14 cellular contexts compared by ENCODE assay signal in the genomic region with DNA sequence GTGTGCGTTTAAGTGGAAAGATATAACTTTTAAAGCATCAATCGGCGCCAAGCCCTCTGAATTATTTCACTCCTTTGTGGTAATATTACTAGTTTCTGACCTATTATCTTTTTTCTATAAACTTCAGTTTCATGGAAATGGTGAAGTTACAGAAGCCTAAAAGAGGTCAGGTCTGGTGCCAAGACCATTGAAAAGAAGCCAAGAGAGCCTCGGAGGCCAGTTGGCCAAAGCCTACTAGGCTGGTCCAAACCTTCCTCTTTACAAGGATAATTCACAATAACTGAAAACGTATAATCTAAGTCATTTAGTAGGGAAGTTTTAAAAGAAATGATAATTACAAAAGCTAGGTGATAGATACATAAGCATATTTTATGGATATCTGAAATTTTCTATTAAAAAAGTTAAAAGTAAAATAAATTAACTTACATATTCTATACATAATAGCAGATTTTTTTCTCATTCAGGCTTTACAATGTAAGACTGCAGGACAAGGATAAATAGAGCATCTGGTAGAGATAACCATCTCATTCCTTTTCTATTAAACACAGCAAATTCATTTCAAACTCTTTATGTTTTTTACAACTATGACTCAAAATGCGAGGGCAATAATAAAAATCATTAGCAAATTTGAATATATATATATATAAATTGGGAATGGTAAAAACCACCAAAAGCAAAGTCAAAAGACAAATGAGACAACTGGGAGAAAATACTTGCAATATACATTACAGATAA.
"Had no signal": no experiment of that assay in that cellular context is flagged by ENCODE, and none has a peak within 500 bp of the region (broad histone marks: within the 10 kb centered on the region; RNA-seq: fewer than 3 reads in every experiment).

No MANE protein-coding gene starts in this region.

- DNase-seq: activated CD4-positive, alpha-beta memory T cell treated with anti-CD3 and anti-CD28 coated beads, Interleukin-2, amount 10 ng/mL, durations not matched to agents 7 days and 5 days; activated CD8-positive, alpha-beta memory T cell treated with anti-CD3 and anti-CD28 coated beads, Interleukin-2, amount 10 ng/mL, durations not matched to agents 7 days and 5 days; activated naive CD4-positive, alpha-beta T cell treated with Interleukin-2 at 50 U/mL for 16 hours; activated naive CD8-positive, alpha-beta T cell treated with anti-CD3 and anti-CD28 coated beads, Interleukin-2, amount 10 ng/mL, durations not matched to agents 7 days and 5 days; brain microvascular endothelial cell; central memory CD4-positive, alpha-beta T cell; kidney glomerular epithelial cell; mesenchymal stem cell; naive thymus-derived CD4-positive, alpha-beta T cell; sigmoid colon; stimulated activated naive B cell treated with anti-CD40 and anti-IgM and Interleukin-4, amounts not matched to agents 10 μg/mL and 1 μg/mL and 100 μg/mL, for 72 hours; T-helper 2 cell; upper lobe of left lung had no signal

- ATAC-seq: activated CD8-positive, alpha-beta memory T cell treated with anti-CD3 and anti-CD28 coated beads, Interleukin-2, amount 10 ng/mL, durations not matched to agents 7 days and 5 days; naive thymus-derived CD4-positive, alpha-beta T cell; stimulated activated naive B cell treated with anti-CD40 and anti-IgM and Interleukin-4, amounts not matched to agents 10 μg/mL and 1 μg/mL and 100 μg/mL, for 72 hours had no signal

- H3K27ac Mint-ChIP-seq: activated CD4-positive, alpha-beta memory T cell treated with anti-CD3 and anti-CD28 coated beads, Interleukin-2, amount 10 ng/mL, durations not matched to agents 7 days and 5 days; activated CD8-positive, alpha-beta memory T cell treated with anti-CD3 and anti-CD28 coated beads, Interleukin-2, amount 10 ng/mL, durations not matched to agents 7 days and 5 days; activated naive CD8-positive, alpha-beta T cell treated with anti-CD3 and anti-CD28 coated beads, Interleukin-2, amount 10 ng/mL, durations not matched to agents 7 days and 5 days; naive thymus-derived CD4-positive, alpha-beta T cell; neural progenitor cell; stimulated activated naive B cell treated with anti-CD40 and anti-IgM and Interleukin-4, amounts not matched to agents 10 μg/mL and 1 μg/mL and 100 μg/mL, for 72 hours had no signal

- H3K27me3 Mint-ChIP-seq: activated CD4-positive, alpha-beta memory T cell treated with anti-CD3 and anti-CD28 coated beads, Interleukin-2, amount 10 ng/mL, durations not matched to agents 7 days and 5 days; activated CD8-positive, alpha-beta memory T cell treated with anti-CD3 and anti-CD28 coated beads, Interleukin-2, amount 10 ng/mL, durations not matched to agents 7 days and 5 days; activated naive CD8-positive, alpha-beta T cell treated with anti-CD3 and anti-CD28 coated beads, Interleukin-2, amount 10 ng/mL, durations not matched to agents 7 days and 5 days; stimulated activated naive B cell treated with anti-CD40 and anti-IgM and Interleukin-4, amounts not matched to agents 10 μg/mL and 1 μg/mL and 100 μg/mL, for 72 hours had no signal

- H3K4me1 Mint-ChIP-seq: activated CD4-positive, alpha-beta memory T cell treated with anti-CD3 and anti-CD28 coated beads, Interleukin-2, amount 10 ng/mL, durations not matched to agents 7 days and 5 days; activated CD8-positive, alpha-beta memory T cell treated with anti-CD3 and anti-CD28 coated beads, Interleukin-2, amount 10 ng/mL, durations not matched to agents 7 days and 5 days; activated naive CD8-positive, alpha-beta T cell treated with anti-CD3 and anti-CD28 coated beads, Interleukin-2, amount 10 ng/mL, durations not matched to agents 7 days and 5 days; naive thymus-derived CD4-positive, alpha-beta T cell; neural progenitor cell; stimulated activated naive B cell treated with anti-CD40 and anti-IgM and Interleukin-4, amounts not matched to agents 10 μg/mL and 1 μg/mL and 100 μg/mL, for 72 hours had no signal

- H3K36me3 Mint-ChIP-seq: activated CD8-positive, alpha-beta memory T cell treated with anti-CD3 and anti-CD28 coated beads, Interleukin-2, amount 10 ng/mL, durations not matched to agents 7 days and 5 days; activated naive CD8-positive, alpha-beta T cell treated with anti-CD3 and anti-CD28 coated beads, Interleukin-2, amount 10 ng/mL, durations not matched to agents 7 days and 5 days; naive thymus-derived CD4-positive, alpha-beta T cell; stimulated activated naive B cell treated with anti-CD40 and anti-IgM and Interleukin-4, amounts not matched to agents 10 μg/mL and 1 μg/mL and 100 μg/mL, for 72 hours had no signal

- H3K4me3 Mint-ChIP-seq: activated CD4-positive, alpha-beta memory T cell treated with anti-CD3 and anti-CD28 coated beads, Interleukin-2, amount 10 ng/mL, durations not matched to agents 7 days and 5 days; activated CD8-positive, alpha-beta memory T cell treated with anti-CD3 and anti-CD28 coated beads, Interleukin-2, amount 10 ng/mL, durations not matched to agents 7 days and 5 days; activated naive CD8-positive, alpha-beta T cell treated with anti-CD3 and anti-CD28 coated beads, Interleukin-2, amount 10 ng/mL, durations not matched to agents 7 days and 5 days; naive thymus-derived CD4-positive, alpha-beta T cell; neural progenitor cell; stimulated activated naive B cell treated with anti-CD40 and anti-IgM and Interleukin-4, amounts not matched to agents 10 μg/mL and 1 μg/mL and 100 μg/mL, for 72 hours had no signal

- H3K9me3 Mint-ChIP-seq: activated CD4-positive, alpha-beta memory T cell treated with anti-CD3 and anti-CD28 coated beads, Interleukin-2, amount 10 ng/mL, durations not matched to agents 7 days and 5 days; activated naive CD8-positive, alpha-beta T cell treated with anti-CD3 and anti-CD28 coated beads, Interleukin-2, amount 10 ng/mL, durations not matched to agents 7 days and 5 days; neural progenitor cell had no signal
